Comparison of ENCODE assay signal across 9 cellular contexts in genomic region chr1:28512058-28512611, GRCh38. TPM values are rescaled to one million over a fixed set of nuclear protein-coding genes. Genes with fewer than 3 reads are reported as not detected.
DNase-seq lines count a peak whose midpoint lies in the region; ATAC-seq and TF ChIP-seq lines count a peak whose summit lies in the region.
"Had no signal": no experiment of that assay in that cellular context is flagged by ENCODE, and none has a peak within 500 bp of the region (broad histone marks: within the 10 kb centered on the region; RNA-seq: fewer than 3 reads in every experiment).

No MANE protein-coding gene starts in this region.

- peak overlapping the region; percentile 48 for H3K4me3 ChIP-seq in CD4-positive, CD25-positive, alpha-beta regulatory T cell (ENCODE audit: low read depth, low read length)
- no peak overlapping the region for H3K4me3 ChIP-seq in iPS-18a (ENCODE audit: low read length)

- peaks cover 27 to 74% (median 39%) of the 10 kb centered on the region in 4 donors for H3K4me1 Mint-ChIP-seq in CD4-positive, CD25-positive, alpha-beta regulatory T cell
- peaks cover 40% of the 10 kb centered on the region for H3K4me1 Mint-ChIP-seq in WTC11

- peaks cover 54% of the 10 kb centered on the region for H3K4me1 ChIP-seq in CD4-positive, CD25-positive, alpha-beta regulatory T cell (ENCODE audit: control insufficient read depth, insufficient read depth, low read length, poor library complexity, severe bottlenecking)
- peaks cover 19% of the 10 kb centered on the region for H3K4me1 ChIP-seq in iPS-18a (ENCODE audit: control insufficient read depth, low read depth, low read length)

- H3K36me3 Mint-ChIP-seq in CD4-positive, CD25-positive, alpha-beta regulatory T cell = peaks cover 40% of the 10 kb centered on the region
- H3K36me3 Mint-ChIP-seq in WTC11 = peaks cover 75% of the 10 kb centered on the region

- no peak for TF ChIP-seq CTCF in WTC11 (IDR thresholded peaks at IDR 0.05)

- peak overlapping the region; percentile 9 for H3K9ac ChIP-seq in iPS-18a (ENCODE audit: low read length)

- peak; percentile 64 for TF ChIP-seq POLR2A in GM19193 (IDR thresholded peaks at IDR 0.05; ENCODE audit: extremely low read depth, insufficient read depth, insufficient read length)

- H3K9me3 ChIP-seq in CD4-positive, CD25-positive, alpha-beta regulatory T cell (ENCODE audit: control insufficient read depth in 2 of 2, low read length in 2 of 2) = no peaks in the 10 kb centered on the region
- H3K9me3 ChIP-seq in iPS-18a (ENCODE audit: control insufficient read depth, low read depth, low read length) = no peaks in the 10 kb centered on the region

- H3K4me3 Mint-ChIP-seq in CD4-positive, CD25-positive, alpha-beta regulatory T cell = peak overlapping the region; percentile 76 to 99 (median 88)
- H3K4me3 Mint-ChIP-seq in WTC11 = no peak overlapping the region; the same call in 1 of the 2 replicates

- H3K9me3 Mint-ChIP-seq in CD4-positive, CD25-positive, alpha-beta regulatory T cell = no peaks in the 10 kb centered on the region
- no peaks in the 10 kb centered on the region for H3K9me3 Mint-ChIP-seq in WTC11

- no peaks in the 10 kb centered on the region for H3K27me3 Mint-ChIP-seq in CD4-positive, CD25-positive, alpha-beta regulatory T cell
- no peaks in the 10 kb centered on the region; the same call in 1 of the 2 replicates for H3K27me3 Mint-ChIP-seq in WTC11 (ENCODE audit: low read depth)

- H3K27ac ChIP-seq in CD4-positive, CD25-positive, alpha-beta regulatory T cell (ENCODE audit: insufficient read depth, low read length, poor library complexity, severe bottlenecking) = peak overlapping the region; percentile 37
- peak overlapping the region; percentile 59 for H3K27ac ChIP-seq in iPS-18a (ENCODE audit: low read length)

- H3K36me3 ChIP-seq in CD4-positive, CD25-positive, alpha-beta regulatory T cell (ENCODE audit: control insufficient read depth, insufficient read depth, low read length) = peaks cover 49% of the 10 kb centered on the region
- H3K36me3 ChIP-seq in iPS-18a (ENCODE audit: control insufficient read depth, low read depth, low read length) = peaks cover 49% of the 10 kb centered on the region

- peak overlapping the region; percentile 75 to 90 (median 84) for H3K27ac Mint-ChIP-seq in CD4-positive, CD25-positive, alpha-beta regulatory T cell
- H3K27ac Mint-ChIP-seq in WTC11 = peak overlapping the region; percentile 75

- no peak for DNase-seq in CD4-positive, CD25-positive, alpha-beta regulatory T cell
- no peak for DNase-seq in WTC11 (ENCODE audit: low spot score)

- POLR2A ChIA-PET in WTC11 (lab: Charles Lee) = interaction anchor here (0.6 to 3.4 kb wide), 8 partner anchors 70 to 808 kb away, joined by 3 to 19 read pairs (median 3); no protein-coding TSS in a partner anchor

- CTCF ChIA-PET in WTC11 (lab: Charles Lee) = interaction anchor here (0.6 to 0.8 kb wide), 2 partner anchors 103 to 1171 kb away, joined by 3 to 4 read pairs; partner anchors contain the start of gene SYTL1

- H3K27me3 ChIP-seq in CD4-positive, CD25-positive, alpha-beta regulatory T cell (ENCODE audit: control insufficient read depth, insufficient read depth, low read length) = no peaks in the 10 kb centered on the region
- no peaks in the 10 kb centered on the region for H3K27me3 ChIP-seq in iPS-18a (ENCODE audit: control insufficient read depth, insufficient read depth, low read length)

- no peak for ATAC-seq in CD4-positive, CD25-positive, alpha-beta regulatory T cell (ENCODE audit: low read depth in 2 of 2)
- ATAC-seq in WTC11 (peak; percentile 0), HG02642 (IDR thresholded peaks at IDR 0.05; ENCODE audit: poor library complexity, unreplicated experiment) (no peak), HG02840 (IDR thresholded peaks at IDR 0.05; ENCODE audit: low FRiP score, unreplicated experiment) (no peak), HG03135 (IDR thresholded peaks at IDR 0.05; ENCODE audit: unreplicated experiment) (no peak), GM21423 (IDR thresholded peaks at IDR 0.05; ENCODE audit: unreplicated experiment) (no peak)
- ATAC-seq: Right ventricle myocardium inferior had no signal

TF ChIP-seq in WTC11, 78 proteins besides CTCF, POLR2A, EP300 and RAD21:
- TF ChIP-seq PRRX2 (CRISPR knock-in tag; IDR thresholded peaks at IDR 0.05) (peak; percentile 6; the same call in 1 of the 2 replicates), ATF2 (CRISPR knock-in tag; IDR thresholded peaks at IDR 0.05; ENCODE audit: borderline replicate concordance, low read depth) (no peak), ZNF416 (CRISPR knock-in tag; IDR thresholded peaks at IDR 0.05) (peak; percentile 80), ZSCAN18 (CRISPR knock-in tag; IDR thresholded peaks at IDR 0.05) (no peak), NFATC4 (CRISPR knock-in tag; IDR thresholded peaks at IDR 0.05) (peak; percentile 11; the same call in 1 of the 2 replicates), ZNF532 (CRISPR knock-in tag; IDR thresholded peaks at IDR 0.05; ENCODE audit: borderline replicate concordance) (no peak), ZNF671 (CRISPR knock-in tag; IDR thresholded peaks at IDR 0.05) (peak; percentile 82; the same call in 1 of the 2 replicates), MAX (CRISPR knock-in tag; IDR thresholded peaks at IDR 0.05) (no peak)

RNA-seq across cellular contexts. Expression of gene RCC1, which starts 6.3 kb away (rescaled TPM):
- 9.7 TPM for total RNA-seq in CD4-positive, CD25-positive, alpha-beta regulatory T cell
- polyA plus RNA-seq in CD4-positive, CD25-positive, alpha-beta regulatory T cell = 10 to 100 TPM in 3 of 4 donors, 1 to 10 TPM in 1; 8.2 to 16.4 (median 12.6) TPM
- total RNA-seq in WTC11 (2021) = 93.2 to 103 TPM (median 98.2 TPM) in 3 replicates

RNA-seq across cellular contexts. Expression of gene TRNAU1AP, which starts 40.8 kb away (rescaled TPM):
- 29.8 TPM for total RNA-seq in CD4-positive, CD25-positive, alpha-beta regulatory T cell
- 10 to 100 TPM; 28.9 to 48.2 (median 39.4) TPM for polyA plus RNA-seq in CD4-positive, CD25-positive, alpha-beta regulatory T cell
- 30.4 to 40.6 TPM (median 34.0 TPM) in 3 replicates for total RNA-seq in WTC11 (2021)
